Comparison of ENCODE assay signal across 26 cellular contexts in the genomic region with DNA sequence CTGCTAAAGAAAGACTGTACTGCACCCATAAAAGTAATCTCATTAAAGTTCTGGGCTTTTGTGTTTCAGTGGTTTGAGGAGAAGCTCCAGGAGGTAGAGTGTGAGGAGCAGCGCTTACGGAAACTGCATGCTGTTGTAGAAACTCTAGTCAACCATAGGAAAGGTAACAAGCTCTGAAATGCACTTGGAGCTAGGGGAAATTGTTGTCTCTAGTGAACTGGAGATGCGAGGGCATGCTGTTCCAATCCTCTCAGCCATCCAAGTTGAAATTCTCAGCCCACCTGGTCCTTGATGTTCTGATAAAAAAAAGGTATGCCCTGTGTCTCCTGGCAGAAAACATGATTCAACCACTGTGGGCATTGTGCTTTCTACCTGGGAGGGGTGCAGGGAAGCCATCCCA. TPM values are rescaled to one million over a fixed set of nuclear protein-coding genes. Genes with fewer than 3 reads are reported as not detected.
"Had no signal": no experiment of that assay in that cellular context is flagged by ENCODE, and none has a peak within 500 bp of the region (broad histone marks: within the 10 kb centered on the region; RNA-seq: fewer than 3 reads in every experiment).

No MANE protein-coding gene starts in this region.

- H3K4me1 Mint-ChIP-seq: nephron; neural progenitor cell; stimulated activated memory B cell treated with anti-CD40 and anti-IgM and Interleukin-4, amounts not matched to agents 10 μg/mL and 1 μg/mL and 100 μg/mL, for 72 hours; stimulated activated naive CD8-positive, alpha-beta T cell treated with anti-CD3 and anti-CD28 coated beads, Interleukin-15, amount 100 ng/mL, for 72 hours had no signal

- H3K4me3 Mint-ChIP-seq: naive thymus-derived CD4-positive, alpha-beta T cell; natural killer cell; nephron; neural progenitor cell; stimulated activated memory B cell treated with anti-CD40 and anti-IgM and Interleukin-4, amounts not matched to agents 10 μg/mL and 1 μg/mL and 100 μg/mL, for 72 hours; stimulated activated naive CD8-positive, alpha-beta T cell treated with anti-CD3 and anti-CD28 coated beads, Interleukin-15, amount 100 ng/mL, for 72 hours had no signal

- H3K27ac ChIP-seq: neural progenitor cell, pancreas, psoas muscle, right lobe of liver, skin epidermis, spleen, testis, tibial nerve, upper lobe of left lung, vagina had no signal

- DNase-seq: naive thymus-derived CD4-positive, alpha-beta T cell; natural killer cell; occipital lobe; pancreas; psoas muscle; right cardiac atrium; right lobe of liver; spleen; stimulated activated CD4-positive, alpha-beta T cell treated with anti-CD3 and anti-CD28 coated beads, Interleukin-12 subunit alpha, Interleukin-12 subunit beta, amount 100 ng/mL, for 4 hours; stimulated activated CD4-positive, alpha-beta T cell treated with anti-CD3 and anti-CD28 coated beads, Interleukin-1b, Interleukin-23, amount 100 ng/mL, for 48 hours; stimulated activated CD4-positive, alpha-beta T cell treated with anti-CD3 and anti-CD28 coated beads, Interleukin-4, amount 100 ng/mL, for 1 hour; stimulated activated CD4-positive, alpha-beta T cell treated with anti-CD3 and anti-CD28 coated beads, Interleukin-4, amount 100 ng/mL, for 4 hours; stimulated activated CD8-positive, alpha-beta memory T cell treated with anti-CD3 and anti-CD28 coated beads, Interleukin-4, amount 100 ng/mL, for 48 hours; stimulated activated naive CD4-positive, alpha-beta T cell; stimulated activated naive CD8-positive, alpha-beta T cell treated with anti-CD3 and anti-CD28 coated beads, Interleukin-15, amount 100 ng/mL, for 72 hours; stimulated activated naive CD8-positive, alpha-beta T cell treated with anti-CD3 and anti-CD28 coated beads, Interleukin-15, Interleukin-2, amounts not matched to agents 100 U/mL and 50 U/mL, for 24 hours; testis; trophoblast cell; upper lobe of left lung had no signal

- H3K27me3 Mint-ChIP-seq: naive thymus-derived CD4-positive, alpha-beta T cell; stimulated activated memory B cell treated with anti-CD40 and anti-IgM and Interleukin-4, amounts not matched to agents 10 μg/mL and 1 μg/mL and 100 μg/mL, for 72 hours; stimulated activated naive CD8-positive, alpha-beta T cell treated with anti-CD3 and anti-CD28 coated beads, Interleukin-15, amount 100 ng/mL, for 72 hours had no signal

- H3K27ac Mint-ChIP-seq: naive thymus-derived CD4-positive, alpha-beta T cell; natural killer cell; nephron; neural progenitor cell; stimulated activated memory B cell treated with anti-CD40 and anti-IgM and Interleukin-4, amounts not matched to agents 10 μg/mL and 1 μg/mL and 100 μg/mL, for 72 hours had no signal

- ATAC-seq: naive thymus-derived CD4-positive, alpha-beta T cell; natural killer cell; pancreas; psoas muscle; right cardiac atrium; right lobe of liver; stimulated activated memory B cell treated with anti-CD40 and anti-IgM and Interleukin-4, amounts not matched to agents 10 μg/mL and 1 μg/mL and 100 μg/mL, for 72 hours; stimulated activated naive CD8-positive, alpha-beta T cell treated with anti-CD3 and anti-CD28 coated beads, Interleukin-15, amount 100 ng/mL, for 72 hours; stimulated activated naive CD8-positive, alpha-beta T cell treated with anti-CD3 and anti-CD28 coated beads, Interleukin-15, Interleukin-2, amounts not matched to agents 100 U/mL and 50 U/mL, for 24 hours had no signal

- H3K9me3 Mint-ChIP-seq: naive thymus-derived CD4-positive, alpha-beta T cell; natural killer cell; nephron; neural progenitor cell; stimulated activated memory B cell treated with anti-CD40 and anti-IgM and Interleukin-4, amounts not matched to agents 10 μg/mL and 1 μg/mL and 100 μg/mL, for 72 hours; stimulated activated naive CD8-positive, alpha-beta T cell treated with anti-CD3 and anti-CD28 coated beads, Interleukin-15, amount 100 ng/mL, for 72 hours had no signal

RNA-seq across cellular contexts. Expression of gene SNX22, which starts 21.4 kb away (rescaled TPM):
- total RNA-seq: smooth muscle cell, vagina had no signal
